In genomic region chr17:49402706-49403105, GRCh38 we compare ENCODE assay signal across 1 cellular context.
TF ChIP-seq lines count a peak whose summit lies in the region.

No MANE protein-coding gene starts in this region.

TF ChIP-seq in GM23338, 12 proteins besides CTCF, POLR2A, EP300 and RAD21 (continued from another document):
- TF ChIP-seq ZNF462 (CRISPR knock-in tag; IDR thresholded peaks at IDR 0.05) (no peak), EZH2phosphoT487 (IDR thresholded peaks at IDR 0.05; ENCODE audit: unreplicated experiment) (no peak), NANOG (IDR thresholded peaks at IDR 0.05; ENCODE audit: borderline replicate concordance) (no peak), ETS1 (IDR thresholded peaks at IDR 0.05) (no peak), JUNB (IDR thresholded peaks at IDR 0.05; ENCODE audit: unreplicated experiment) (no peak), EZH2 (IDR thresholded peaks at IDR 0.05; ENCODE audit: low read depth, unreplicated experiment) (no peak), POLR2AphosphoS5 (IDR thresholded peaks at IDR 0.05; ENCODE audit: low read depth) (no peak), REST (IDR thresholded peaks at IDR 0.05; ENCODE audit: unreplicated experiment) (no peak), ZNF331 (CRISPR knock-in tag; IDR thresholded peaks at IDR 0.05; ENCODE audit: low read depth) (no peak)
